8 cellular contexts compared by ENCODE assay signal in the genomic region with DNA sequence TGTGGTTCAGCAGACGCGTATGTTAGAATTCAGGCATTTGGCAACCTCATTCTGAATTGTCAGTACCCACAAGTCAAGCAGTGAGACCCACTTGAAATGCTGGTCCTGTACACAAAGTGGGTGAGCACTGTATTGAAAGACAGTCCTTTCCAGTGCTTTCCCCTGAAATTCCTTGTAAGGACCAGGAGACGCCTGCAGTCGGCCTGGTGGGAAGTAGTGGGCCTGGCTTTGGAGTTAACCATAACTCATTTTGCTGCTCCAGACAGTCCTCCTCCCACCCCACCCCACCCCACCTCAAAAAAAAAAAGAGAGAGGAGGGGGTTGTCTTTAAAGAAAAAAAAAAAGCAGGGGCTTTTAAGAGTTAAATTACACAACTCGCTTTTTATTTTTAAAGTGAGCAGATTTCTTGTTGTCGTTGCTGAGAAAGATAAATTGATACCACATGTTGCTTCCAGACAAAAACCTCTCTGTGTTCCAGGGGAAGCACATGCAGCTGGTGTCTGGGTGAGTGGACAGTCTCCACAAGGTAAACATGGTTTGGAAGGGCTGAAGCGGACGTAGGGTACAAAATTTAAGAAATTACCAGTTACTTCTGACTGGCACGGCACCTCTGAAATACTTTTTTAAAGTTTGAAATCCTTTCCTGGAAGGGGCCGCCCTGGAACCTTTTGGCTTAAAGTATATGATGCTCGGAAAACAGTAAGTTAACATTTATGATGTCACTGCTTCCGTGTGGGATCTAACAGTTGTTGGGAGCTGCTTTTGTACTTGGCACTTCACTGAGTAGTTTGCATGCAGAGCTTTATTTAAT.
DNase-seq lines count a peak whose midpoint lies in the region; ATAC-seq lines count a peak whose summit lies in the region.

No MANE protein-coding gene starts in this region.

- no peaks in the 10 kb centered on the region for H3K9me3 Mint-ChIP-seq in naive thymus-derived CD4-positive, alpha-beta T cell

- peaks cover 0 to 2% (median 0%) of the 10 kb centered on the region in 5 donors for H3K27me3 Mint-ChIP-seq in naive thymus-derived CD4-positive, alpha-beta T cell

- H3K27ac Mint-ChIP-seq in naive thymus-derived CD4-positive, alpha-beta T cell = peak overlapping the region in 1 of 9 donors; percentile 30

- H3K27me3 ChIP-seq in adipocyte (replicated peaks; ENCODE audit: control insufficient read depth, insufficient read depth, low read length) = no peaks in the 10 kb centered on the region
- no peaks in the 10 kb centered on the region for H3K27me3 ChIP-seq in naive thymus-derived CD4-positive, alpha-beta T cell (ENCODE audit: control insufficient read depth in 2 of 2, insufficient read depth in 2 of 2, low read length in 2 of 2)

- H3K9ac ChIP-seq in adipocyte (ENCODE audit: low read length) = peak overlapping the region; percentile 72

- H3K36me3 ChIP-seq in adipocyte (ENCODE audit: control insufficient read depth, insufficient read depth, low read length, severe bottlenecking) = no peaks in the 10 kb centered on the region
- no peaks in the 10 kb centered on the region for H3K36me3 ChIP-seq in naive thymus-derived CD4-positive, alpha-beta T cell (ENCODE audit: control insufficient read depth in 2 of 3, insufficient read depth in 3 of 3, low read length in 3 of 3)

- H3K4me3 ChIP-seq in adipocyte (ENCODE audit: low read length) (peak overlapping the region; percentile 72), skeletal muscle cell (ENCODE audit: low read depth, low read length) (peak overlapping the region; percentile 37)
- H3K4me3 ChIP-seq in naive thymus-derived CD4-positive, alpha-beta T cell (ENCODE audit: low read length) = no peak overlapping the region

- ATAC-seq in left ventricle myocardium superior (peak; percentile 38), GM18520 (IDR thresholded peaks at IDR 0.05; ENCODE audit: unreplicated experiment) (no peak)
- no peak for ATAC-seq in naive thymus-derived CD4-positive, alpha-beta T cell

- no peak overlapping the region for H3K4me3 Mint-ChIP-seq in naive thymus-derived CD4-positive, alpha-beta T cell

- DNase-seq in EL (peak; percentile 47), adipocyte (ENCODE audit: low read depth) (peak; percentile 90), left ventricle myocardium superior (no peak), skeletal muscle cell (ENCODE audit: low read depth) (peak; percentile 70), DMS114 treated with DMSO at 0.1 percent for 48 hours (lab: John Stamatoyannopoulos, UW; ENCODE audit: unreplicated experiment) (no peak), HUDEP-2 (lab: John Stamatoyannopoulos, UW; ENCODE audit: unreplicated experiment in 76 of 76) (no peak)
- no peak for DNase-seq in naive thymus-derived CD4-positive, alpha-beta T cell

- peaks cover 80% of the 10 kb centered on the region for H3K4me1 ChIP-seq in adipocyte (ENCODE audit: control insufficient read depth, insufficient read depth, low read length)
- H3K4me1 ChIP-seq in naive thymus-derived CD4-positive, alpha-beta T cell (ENCODE audit: control insufficient read depth in 2 of 2, insufficient read depth in 2 of 2, low read length in 2 of 2) = peaks cover 8 to 10% of the 10 kb centered on the region in 2 donors

- no peaks in the 10 kb centered on the region for H3K9me3 ChIP-seq in adipocyte (ENCODE audit: control insufficient read depth, low read length)
- H3K9me3 ChIP-seq in naive thymus-derived CD4-positive, alpha-beta T cell (ENCODE audit: control insufficient read depth in 2 of 3, low read length in 3 of 3) = no peaks in the 10 kb centered on the region

- intact Hi-C loops in left ventricle myocardium superior (cut with micrococcal nuclease) = loop anchor here (10.0 kb wide), 1 partner anchor 91 kb away; a partner anchor contains a TSS
- intact Hi-C loops in naive thymus-derived CD4-positive, alpha-beta T cell (cut with micrococcal nuclease) = no loop called here

- peaks cover 0 to 9% (median 0%) of the 10 kb centered on the region in 5 donors for H3K36me3 Mint-ChIP-seq in naive thymus-derived CD4-positive, alpha-beta T cell

- H3K27ac ChIP-seq in naive thymus-derived CD4-positive, alpha-beta T cell (ENCODE audit: low read depth, low read length) = no peak overlapping the region

- H3K4me1 Mint-ChIP-seq in naive thymus-derived CD4-positive, alpha-beta T cell = peaks cover 4 to 51% (median 31%) of the 10 kb centered on the region in 7 donors

- POLR2A ChIA-PET in naive thymus-derived CD4-positive, alpha-beta T cell (lab: Charles Lee) = no interaction called here

- CTCF ChIA-PET in naive thymus-derived CD4-positive, alpha-beta T cell (lab: Charles Lee) = no interaction called here

Comparison
In these comparisons a context has a peak if more than half of its experiments do, and no peak if none do; other contexts are left out.
1. DNase-seq: peak in EL (single experiment), adipocyte (single experiment) and skeletal muscle cell (single experiment); none in left ventricle myocardium superior (single experiment), naive thymus-derived CD4-positive, alpha-beta T cell (0 of 9), DMS114 treated with DMSO at 0.1 percent for 48 hours (single experiment) and HUDEP-2 (0 of 76).